In the genomic region with DNA sequence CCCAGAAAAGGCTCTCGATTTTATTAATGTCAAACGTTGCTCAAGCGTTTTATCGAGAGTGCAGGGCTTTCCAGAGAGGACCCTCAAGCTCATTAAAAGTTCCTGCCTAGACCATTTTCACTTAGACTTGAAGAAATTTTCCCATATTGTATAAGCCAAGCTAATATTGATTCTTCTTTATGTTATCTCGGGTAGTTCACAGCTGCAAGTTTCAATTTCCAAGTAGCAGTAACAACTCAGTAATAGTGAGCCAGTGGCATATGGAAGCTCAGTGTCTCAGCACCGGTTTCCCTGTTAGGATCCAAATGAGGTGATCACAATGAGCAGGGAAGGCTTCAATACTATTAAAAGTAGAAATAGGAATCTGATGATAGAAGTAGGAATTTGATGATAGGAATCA, we compare ENCODE assay signal across 19 cellular contexts.
"Had no signal": no experiment of that assay in that cellular context is flagged by ENCODE, and none has a peak within 500 bp of the region (broad histone marks: within the 10 kb centered on the region; RNA-seq: fewer than 3 reads in every experiment).

No MANE protein-coding gene starts in this region.

- H3K36me3 ChIP-seq: cardiac muscle cell, ovary, prostate gland, spleen, transverse colon had no signal

- H3K9me3 ChIP-seq: ovary, prostate gland, testis, transverse colon had no signal

- DNase-seq: activated CD4-positive, alpha-beta T cell treated with anti-CD3 and anti-CD28 coated beads for 36 hours; activated CD4-positive, CD25-positive, alpha-beta regulatory T cell; activated CD8-positive, alpha-beta T cell treated with anti-CD3 and anti-CD28 coated beads, Interleukin-2, amount 10 ng/mL, durations not matched to agents 7 days and 5 days; activated naive CD4-positive, alpha-beta T cell; activated T-cell treated with anti-CD3 and anti-CD28 coated beads for 4 hours; activated T-cell treated with anti-CD3 and anti-CD28 coated beads, Interleukin-2, amount 50 U/mL, for 72 hours; effector memory CD8-positive, alpha-beta T cell; erythroblast; midbrain; natural killer cell; ovary; spleen; stimulated activated naive CD8-positive, alpha-beta T cell treated with anti-CD3 and anti-CD28 coated beads, Interleukin-15, Interleukin-2, amounts not matched to agents 100 U/mL and 50 U/mL, for 24 hours; testis; transverse colon had no signal

- ATAC-seq: activated CD4-positive, alpha-beta T cell treated with anti-CD3 and anti-CD28 coated beads for 36 hours; activated CD8-positive, alpha-beta T cell treated with anti-CD3 and anti-CD28 coated beads, Interleukin-2, amount 10 ng/mL, durations not matched to agents 7 days and 5 days; activated naive CD4-positive, alpha-beta T cell treated with anti-CD3 and anti-CD28 coated beads, Interleukin-2, amount 50 U/mL, for 72 hours; activated T-cell treated with anti-CD3 and anti-CD28 coated beads, Interleukin-2, amount 50 U/mL, for 72 hours; effector memory CD8-positive, alpha-beta T cell; natural killer cell; stimulated activated naive CD8-positive, alpha-beta T cell treated with anti-CD3 and anti-CD28 coated beads, Interleukin-15, Interleukin-2, amounts not matched to agents 100 U/mL and 50 U/mL, for 24 hours had no signal

- H3K27me3 ChIP-seq: cardiac muscle cell, ovary, spleen, testis, transverse colon had no signal

- H3K27ac ChIP-seq: cardiac muscle cell, ovary, prostate gland, testis, transverse colon had no signal

- H3K4me1 ChIP-seq: prostate gland, spleen, testis, transverse colon had no signal

- H3K4me3 ChIP-seq: cardiac muscle cell, coronary artery, ovary, prostate gland, spleen, testis, transverse colon had no signal
